ENCODE assay signal across 8 cellular contexts in the genomic region with DNA sequence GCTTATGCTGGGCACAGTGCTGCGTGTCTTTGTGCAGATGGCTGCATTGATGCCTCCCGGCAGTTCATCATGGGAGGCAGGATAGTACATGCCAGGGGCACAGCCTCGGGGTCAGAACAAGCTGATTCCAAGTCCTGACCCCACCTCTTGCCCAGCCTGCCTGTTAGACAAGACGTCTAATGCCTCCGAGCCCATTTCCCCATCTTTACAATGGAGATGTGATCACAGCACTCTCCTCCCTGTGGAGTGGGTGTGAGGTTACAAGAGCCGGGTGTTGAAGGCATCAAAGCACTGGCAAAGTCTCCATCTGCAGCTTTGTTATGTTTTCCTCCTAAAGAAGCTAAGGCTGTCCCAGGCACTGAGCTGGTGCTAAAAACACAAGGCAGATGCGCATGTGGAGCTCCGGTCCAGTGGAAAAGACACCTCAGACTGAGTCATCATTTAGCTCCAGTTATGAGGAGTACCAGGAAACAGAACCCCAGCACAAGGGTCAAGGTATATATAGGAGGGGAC.
A peak's percentile ranks its signal among the peaks of the same experiment; 100 is the strongest.
DNase-seq lines count a peak whose midpoint lies in the region; ATAC-seq and TF ChIP-seq lines count a peak whose summit lies in the region.

No MANE protein-coding gene starts in this region.

- DNase-seq in DMS 273 treated with DMSO at 0.1 percent for 48 hours (lab: John Stamatoyannopoulos, UW) (peak; percentile 66), NCI-H2171 (lab: John Stamatoyannopoulos, UW) (peak; percentile 63), endodermal cell (peak; percentile 71), middle frontal gyrus (ENCODE audit: extremely low spot score, low spot score) (peak; percentile 59), NCI-H524 treated with DMSO at 0.1 percent for 48 hours (lab: John Stamatoyannopoulos, UW) (no peak), T-cell (no peak), epidermal melanocyte (ENCODE audit: insufficient read length, low spot score) (no peak)

- no peak for TF ChIP-seq CTCF in endodermal cell (conservative IDR thresholded peaks at IDR 0.05)

- H3K4me3 Mint-ChIP-seq in endodermal cell (no peak overlapping the region), T-cell (no peak overlapping the region)

- CTCF ChIA-PET in T-cell (lab: Charles Lee): no interaction called here

- no peaks in the 10 kb centered on the region for H3K36me3 ChIP-seq in endodermal cell (ENCODE audit: control insufficient read depth, insufficient read depth, low read length)

- POLR2A ChIA-PET in T-cell (lab: Charles Lee): no interaction called here

- H3K4me1 Mint-ChIP-seq in endodermal cell (peaks cover 36% of the 10 kb centered on the region), T-cell (peaks cover 0 to 3% (median 2%) of the 10 kb centered on the region in 3 donors)

- peaks cover 6% of the 10 kb centered on the region for H3K27me3 Mint-ChIP-seq in endodermal cell (ENCODE audit: insufficient read depth)
- H3K27me3 Mint-ChIP-seq in T-cell: no peaks in the 10 kb centered on the region

- H3K9me3 Mint-ChIP-seq in endodermal cell: no peaks in the 10 kb centered on the region
- no peaks in the 10 kb centered on the region for H3K9me3 Mint-ChIP-seq in T-cell

- no peak overlapping the region for H3K9ac ChIP-seq in endodermal cell (ENCODE audit: extremely low read depth, low read length, poor library complexity, severe bottlenecking)

- no peak overlapping the region for H3K4me3 ChIP-seq in endodermal cell (ENCODE audit: low read length)

- no peak overlapping the region for H3K27ac Mint-ChIP-seq in endodermal cell
- no peak overlapping the region for H3K27ac Mint-ChIP-seq in T-cell

- no peaks in the 10 kb centered on the region for H3K9me3 ChIP-seq in endodermal cell (ENCODE audit: control insufficient read depth, low read length)

- H3K27me3 ChIP-seq in endodermal cell (ENCODE audit: control insufficient read depth, insufficient read depth, low read length, poor library complexity, severe bottlenecking): no peaks in the 10 kb centered on the region

- no peak overlapping the region for H3K27ac ChIP-seq in endodermal cell (ENCODE audit: low read depth, low read length)

- H3K4me1 ChIP-seq in endodermal cell (ENCODE audit: control insufficient read depth, insufficient read depth, low read length): peaks cover 15% of the 10 kb centered on the region

- ATAC-seq in T-cell (replicated peaks in 1 of 4) (no peak), GM18519 (IDR thresholded peaks at IDR 0.05; ENCODE audit: low FRiP score, unreplicated experiment) (no peak)

- WGBS in endodermal cell (ENCODE audit: insufficient coverage in 1 of 2, insufficient read length in 1 of 2), 2 experiments: 76 to 84% methylated on average over 4 to 8 of the region's 8 CpGs

- no peaks in the 10 kb centered on the region for H3K36me3 Mint-ChIP-seq in endodermal cell (ENCODE audit: low read depth)
- H3K36me3 Mint-ChIP-seq in T-cell: peaks cover 3% of the 10 kb centered on the region

Comparison
In these comparisons a context has a peak if more than half of its experiments do, and no peak if none do; other contexts are left out.
1. DNase-seq: peak in DMS 273 treated with DMSO at 0.1 percent for 48 hours (single experiment), NCI-H2171 (single experiment), endodermal cell (single experiment) and middle frontal gyrus (single experiment); none in NCI-H524 treated with DMSO at 0.1 percent for 48 hours (single experiment), T-cell (0 of 34) and epidermal melanocyte (single experiment).